Comparison of ENCODE assay signal across 8 cellular contexts in genomic region chr1:93078935-93079654, GRCh38. TPM values are rescaled to one million over a fixed set of nuclear protein-coding genes. Genes with fewer than 3 reads are reported as not detected.
DNase-seq lines count a peak whose midpoint lies in the region; ATAC-seq and TF ChIP-seq lines count a peak whose summit lies in the region.

MTF2 (plus strand) TSS chr1:93079283; CDS start chr1:93079527, 244 bp downstream.

- TF ChIP-seq EP300 in transverse colon (IDR thresholded peaks at IDR 0.05; ENCODE audit: low read depth): no peak

- intact Hi-C loops in adrenal gland (cut with DNase I): loop anchor here in 1 of 2 donors (5.0 kb wide), 1 partner anchor 98 kb away; no protein-coding TSS in a partner anchor
- intact Hi-C loops in heart left ventricle (cut with DNase I): loop anchor here in 5 of 10 donors (1.0 to 10.0 kb wide), 6 partner anchors 96 to 268 kb away; partner anchors contain the start of genes CCDC18 (in 2 of the 5), DIPK1A (in 2 of the 5), TMED5 (in 2 of the 5) and DR1 (in 1 of the 5)
- intact Hi-C loops in transverse colon (cut with DNase I; ENCODE audit: low total_unique reads): no loop called here

- H3K4me1 ChIP-seq in adrenal gland (replicated peaks in 1 of 2) (peaks cover 14 to 31% of the 10 kb centered on the region in 2 donors), heart left ventricle (peaks cover 0 to 50% (median 22%) of the 10 kb centered on the region in 12 donors), transverse colon (peaks cover 7 to 47% (median 24%) of the 10 kb centered on the region in 4 donors)

- H3K27ac ChIP-seq in adrenal gland (peak within 1 kb of the TSS; percentile 70 to 90 (median 86)), heart left ventricle (peak within 1 kb of the TSS; percentile 54 to 91 (median 82)), transverse colon (peak within 1 kb of the TSS; percentile 88 to 90 (median 90))

- no peak for TF ChIP-seq CTCF in GM13977 (IDR thresholded peaks at IDR 0.05; ENCODE audit: extremely low read depth, insufficient read depth, missing control alignments)
- peak in 1 of 6 experiments; percentile 30 for TF ChIP-seq CTCF in adrenal gland (IDR thresholded peaks at IDR 0.05)
- TF ChIP-seq CTCF in heart left ventricle (IDR thresholded peaks at IDR 0.05): no peak
- no peak for TF ChIP-seq CTCF in transverse colon (IDR thresholded peaks at IDR 0.05)

- peak; percentile 84 for DNase-seq in GM13977 (ENCODE audit: low spot score)
- peak; percentile 75 for DNase-seq in NCI-H146 treated with DMSO at 0.1 percent for 48 hours (lab: John Stamatoyannopoulos, UW; ENCODE audit: unreplicated experiment)
- DNase-seq in T-helper 1 cell: peak; percentile 81 to 97 (median 86)
- DNase-seq in adrenal gland: peak; percentile 95 to 98 (median 97)
- peak; percentile 96 to 98 (median 97) for DNase-seq in heart left ventricle
- peak; percentile 89 for DNase-seq in pons (ENCODE audit: low spot score)
- peak; percentile 97 for DNase-seq in transverse colon

- TF ChIP-seq POLR2A in adrenal gland (IDR thresholded peaks at IDR 0.05): peak; percentile 95 to 98
- TF ChIP-seq POLR2A in heart left ventricle (IDR thresholded peaks at IDR 0.05): peak in 1 of 2 donors; percentile 75
- peak; percentile 96 for TF ChIP-seq POLR2A in transverse colon (IDR thresholded peaks at IDR 0.05)

- H3K36me3 ChIP-seq in adrenal gland (replicated peaks in 1 of 2) (no peaks in the 10 kb centered on the region), heart left ventricle (peaks cover 0 to 1% (median 0%) of the 10 kb centered on the region in 9 donors), transverse colon (no peaks in the 10 kb centered on the region)

- WGBS in adrenal gland, 4 donors: 0 to 1% (median 0%) methylated on average over 37 to 51 of the region's 51 CpGs
- WGBS in heart left ventricle, 4 donors: 0 to 1% (median 1%) methylated on average over 42 to 51 of the region's 51 CpGs
- WGBS in transverse colon (ENCODE audit: low coverage in 1 of 2), 2 donors: 0% methylated on average over 3 to 50 of the region's 51 CpGs

- in situ Hi-C loops in GM13977 (cut with MboI; ENCODE audit: low pct_unique_long_range_greater_than_20kb, low sequenced_read_pairs, unreplicated experiment) (no loop called here), transverse colon (cut with MboI; ENCODE audit: low pct_ligation_motif_present in 1 of 4, low pct_unique_long_range_greater_than_20kb in 1 of 4, low sequenced_read_pairs in 3 of 4) (no loop called here)

- H3K27me3 ChIP-seq in adrenal gland (no peaks in the 10 kb centered on the region), heart left ventricle (no peaks in the 10 kb centered on the region), transverse colon (no peaks in the 10 kb centered on the region)

- H3K9me3 ChIP-seq in adrenal gland (replicated peaks in 1 of 3) (no peaks in the 10 kb centered on the region), heart left ventricle (peaks cover 0 to 7% (median 4%) of the 10 kb centered on the region in 12 donors), transverse colon (no peaks in the 10 kb centered on the region)

- ATAC-seq in HG02870 (IDR thresholded peaks at IDR 0.05; ENCODE audit: unreplicated experiment): peak; percentile 74
- peak; percentile 95 to 98 (median 97) for ATAC-seq in heart left ventricle

- H3K4me3 ChIP-seq in adrenal gland (peak within 1 kb of the TSS; percentile 59 to 89 (median 76)), heart left ventricle (peak within 1 kb of the TSS; percentile 61 to 96 (median 84)), transverse colon (peak within 1 kb of the TSS; percentile 70 to 90 (median 78))

RNA-seq across cellular contexts. Expression of gene MTF2, which starts in this region (rescaled TPM):
- total RNA-seq in adrenal gland (10 to 100 TPM in 6 of 8 donors, 1 to 10 TPM in 2; 4.6 to 26.6 (median 22.1) TPM), heart left ventricle (10 to 100 TPM in 2 of 9 donors, 1 to 10 TPM in 7; 4.8 to 11.4 (median 8.0) TPM), transverse colon (10 to 100 TPM in 3 of 4 donors, 1 to 10 TPM in 1; 9.0 to 33.3 (median 22.4) TPM)
- polyA plus RNA-seq in adrenal gland (10 to 100 TPM; 14.1 to 21.2 (median 17.7) TPM), heart left ventricle (1 to 10 TPM; 5.7 to 5.9 TPM)

Comparison
In these comparisons a context has a peak if more than half of its experiments do, and no peak if none do; other contexts are left out.
1. Peak in every context shown above with its lines: DNase-seq, ATAC-seq, H3K4me3 ChIP-seq and H3K27ac ChIP-seq.